ENCODE assay signal across 18 cellular contexts in genomic region chr1:19007491-19008441, GRCh38. TPM values are rescaled to one million over a fixed set of nuclear protein-coding genes. Genes with fewer than 3 reads are reported as not detected.
A peak's percentile ranks its signal among the peaks of the same experiment; 100 is the strongest.
DNase-seq lines count a peak whose midpoint lies in the region; ATAC-seq and TF ChIP-seq lines count a peak whose summit lies in the region.
"Had no signal": no experiment of that assay in that cellular context is flagged by ENCODE, and none has a peak within 500 bp of the region (broad histone marks: within the 10 kb centered on the region; RNA-seq: fewer than 3 reads in every experiment).

No MANE protein-coding gene starts in this region.

- intact Hi-C loops in PC-3 (cut with micrococcal nuclease) (no loop called here), stomach (cut with DNase I; ENCODE audit: low total_unique reads) (no loop called here)

- peak; percentile 29 for DNase-seq in activated T-cell treated with anti-CD3 and anti-CD28 coated beads, Interleukin-2, amount 50 U/mL, for 24 hours
- DNase-seq in activated T-cell treated with anti-CD3 and anti-CD28 coated beads, Interleukin-2, amount 50 U/mL, for 1 hour, result no peak
- DNase-seq in PC-3 (peak; percentile 44), fibroblast of villous mesenchyme (ENCODE audit: low read depth) (peak; percentile 73), stomach (peak; percentile 52), Peyer's patch (no peak)
- DNase-seq: activated naive CD4-positive, alpha-beta T cell treated with Interleukin-2 at 50 U/mL for 16 hours; CD8-positive, alpha-beta memory T cell; MG63; naive thymus-derived CD8-positive, alpha-beta T cell; NCI-H2081; NCI-H526 had no signal

- no peak for TF ChIP-seq POLR2A in stomach (IDR thresholded peaks at IDR 0.05)
- TF ChIP-seq POLR2A in Peyer's patch (IDR thresholded peaks at IDR 0.05), result no peak

- BruUV-seq in PC-3 (replicated peaks; lab: Mats Ljungman, UMichigan), result no TSS peak

- H3K9me2 ChIP-seq in PC-3 (replicated peaks; ENCODE audit: low read length), result no peaks in the 10 kb centered on the region

- peaks cover 54% of the 10 kb centered on the region for H3K4me1 ChIP-seq in PC-3 (ENCODE audit: insufficient read depth, low read length)
- H3K4me1 ChIP-seq in stomach, result peaks cover 46 to 65% (median 59%) of the 10 kb centered on the region in 4 donors
- peaks cover 0 to 39% (median 6%) of the 10 kb centered on the region in 4 donors for H3K4me1 ChIP-seq in Peyer's patch

- CTCF ChIA-PET in PC-3 (lab: Charles Lee), result no interaction called here

- no peak overlapping the region for H3K27ac Mint-ChIP-seq in activated T-cell treated with anti-CD3 and anti-CD28 coated beads, Interleukin-2, amount 50 U/mL, for 24 hours
- H3K27ac Mint-ChIP-seq: dendritic cell treated with granulocyte-macrophage colony-stimulating factor and Interleukin-4, amounts not matched to agents 40 ng/mL and 50 ng/mL, for 4 days had no signal

- H3F3A ChIP-seq in PC-3 (ENCODE audit: low read length, unreplicated experiment), result peaks cover 20% of the 10 kb centered on the region

- no peak for TF ChIP-seq CTCF in PC-3 (conservative IDR thresholded peaks at IDR 0.05; ENCODE audit: low read depth, low read length)
- no peak for TF ChIP-seq CTCF in fibroblast of villous mesenchyme (IDR thresholded peaks at IDR 0.05; ENCODE audit: insufficient read depth, low read depth, low read length)
- no peak for TF ChIP-seq CTCF in stomach (IDR thresholded peaks at IDR 0.05)
- TF ChIP-seq CTCF in Peyer's patch (IDR thresholded peaks at IDR 0.05), result no peak

- POLR2A ChIA-PET in PC-3 (lab: Charles Lee; ENCODE audit: unreplicated experiment), result no interaction called here

- no peak overlapping the region for H3K4me3 Mint-ChIP-seq in activated T-cell treated with anti-CD3 and anti-CD28 coated beads, Interleukin-2, amount 50 U/mL, for 24 hours
- H3K4me3 Mint-ChIP-seq: CD8-positive, alpha-beta memory T cell; dendritic cell treated with granulocyte-macrophage colony-stimulating factor and Interleukin-4, amounts not matched to agents 40 ng/mL and 50 ng/mL, for 4 days; naive thymus-derived CD8-positive, alpha-beta T cell had no signal

- H3K9ac ChIP-seq in PC-3 (ENCODE audit: low read length), result peak overlapping the region; percentile 63

- 52 to 73% (median 62%) methylated on average over 11 of the region's 11 CpGs for WGBS in stomach, 5 donors

- H2AFZ ChIP-seq in PC-3 (ENCODE audit: low read length), result no peak overlapping the region

- H3K27ac ChIP-seq in PC-3 (ENCODE audit: low read length), result peak overlapping the region; percentile 74
- H3K27ac ChIP-seq in stomach, result peak overlapping the region in 3 of 5 donors; percentile 19 to 46 (median 39)
- no peak overlapping the region for H3K27ac ChIP-seq in Peyer's patch
- H3K27ac ChIP-seq: epithelial cell of prostate had no signal

- H3K9me3 Mint-ChIP-seq in activated T-cell treated with anti-CD3 and anti-CD28 coated beads, Interleukin-2, amount 50 U/mL, for 24 hours, result peaks cover 5% of the 10 kb centered on the region
- H3K9me3 Mint-ChIP-seq: dendritic cell treated with granulocyte-macrophage colony-stimulating factor and Interleukin-4, amounts not matched to agents 40 ng/mL and 50 ng/mL, for 4 days had no signal

- peak overlapping the region; percentile 37; the same call in 1 of the 2 replicates for H3K4me2 ChIP-seq in PC-3 (ENCODE audit: low read length)

- H3K27me3 ChIP-seq in PC-3 (ENCODE audit: low read length) (no peaks in the 10 kb centered on the region), stomach (no peaks in the 10 kb centered on the region), Peyer's patch (no peaks in the 10 kb centered on the region)
- H3K27me3 ChIP-seq: MG63 had no signal

- H3K4me3 ChIP-seq in PC-3 (ENCODE audit: low read length), result no peak overlapping the region
- no peak overlapping the region for H3K4me3 ChIP-seq in fibroblast of villous mesenchyme (ENCODE audit: low read depth, low read length)
- H3K4me3 ChIP-seq in stomach, result no peak overlapping the region
- H3K4me3 ChIP-seq in Peyer's patch, result no peak overlapping the region
- H3K4me3 ChIP-seq: GM12878, lung, MG63 had no signal

- H3K36me3 Mint-ChIP-seq in activated T-cell treated with anti-CD3 and anti-CD28 coated beads, Interleukin-2, amount 50 U/mL, for 24 hours (ENCODE audit: low read depth), result peaks cover 2% of the 10 kb centered on the region

- H3K36me3 ChIP-seq in PC-3 (ENCODE audit: low read depth, low read length) (no peaks in the 10 kb centered on the region), stomach (no peaks in the 10 kb centered on the region), Peyer's patch (no peaks in the 10 kb centered on the region)
- H3K36me3 ChIP-seq: MG63 had no signal

- ATAC-seq in PC-3, result no peak
- ATAC-seq in GM19452 (IDR thresholded peaks at IDR 0.05; ENCODE audit: unreplicated experiment), result no peak
- ATAC-seq in GM18861 (IDR thresholded peaks at IDR 0.05; ENCODE audit: unreplicated experiment), result no peak
- ATAC-seq: GM12878; naive thymus-derived CD8-positive, alpha-beta T cell had no signal

- TF ChIP-seq EP300 in stomach (IDR thresholded peaks at IDR 0.05), result no peak

- H3K27me3 Mint-ChIP-seq in activated T-cell treated with anti-CD3 and anti-CD28 coated beads, Interleukin-2, amount 50 U/mL, for 24 hours, result peaks cover 8% of the 10 kb centered on the region

- H3K9me3 ChIP-seq in PC-3 (ENCODE audit: low read length), result peaks cover 6% of the 10 kb centered on the region; the same call in 1 of the 2 replicates
- no peaks in the 10 kb centered on the region for H3K9me3 ChIP-seq in stomach
- no peaks in the 10 kb centered on the region for H3K9me3 ChIP-seq in Peyer's patch
- H3K9me3 ChIP-seq: MG63 had no signal

- no peaks in the 10 kb centered on the region for H3K79me2 ChIP-seq in PC-3 (ENCODE audit: low read length)

- peaks cover 61% of the 10 kb centered on the region for H3K4me1 Mint-ChIP-seq in activated T-cell treated with anti-CD3 and anti-CD28 coated beads, Interleukin-2, amount 50 U/mL, for 24 hours (ENCODE audit: low read depth)

- no peaks in the 10 kb centered on the region for H4K20me1 ChIP-seq in PC-3 (ENCODE audit: low read length)

RNA-seq across cellular contexts. Expression of gene IFFO2, which starts 51.3 kb away (rescaled TPM):
- 30.7 and 55.2 TPM in 2 replicates for total RNA-seq in PC-3 (2014; rRNA removed)
- total RNA-seq in fibroblast of villous mesenchyme, result 11.2 and 15.5 TPM in 2 replicates
- 10 to 100 TPM in 2 of 5 donors, 1 to 10 TPM in 2, under 1 TPM in 1; 0.58 to 47.8 (median 7.7) TPM for total RNA-seq in stomach
- 1 to 10 TPM in 2 of 3 donors, under 1 TPM in 1; 0.92 to 5.1 (median 3.4) TPM for polyA plus RNA-seq in stomach
- total RNA-seq in Peyer's patch, result 10 to 100 TPM in 1 of 4 donors, 1 to 10 TPM in 3; 1.9 to 14.9 (median 3.8) TPM

Comparison
In these comparisons a context has a peak if more than half of its experiments do, and no peak if none do; other contexts are left out.
1. DNase-seq: peak in activated T-cell treated with anti-CD3 and anti-CD28 coated beads, Interleukin-2, amount 50 U/mL, for 24 hours (single experiment), PC-3 (single experiment), fibroblast of villous mesenchyme (single experiment) and stomach (single experiment); none in activated T-cell treated with anti-CD3 and anti-CD28 coated beads, Interleukin-2, amount 50 U/mL, for 1 hour (single experiment) and Peyer's patch (0 of 3).
2. H3K27ac ChIP-seq: peak in PC-3 (single experiment) and stomach (3 of 5); none in Peyer's patch (0 of 4).